Comparison of ENCODE assay signal across 9 cellular contexts in the genomic region with DNA sequence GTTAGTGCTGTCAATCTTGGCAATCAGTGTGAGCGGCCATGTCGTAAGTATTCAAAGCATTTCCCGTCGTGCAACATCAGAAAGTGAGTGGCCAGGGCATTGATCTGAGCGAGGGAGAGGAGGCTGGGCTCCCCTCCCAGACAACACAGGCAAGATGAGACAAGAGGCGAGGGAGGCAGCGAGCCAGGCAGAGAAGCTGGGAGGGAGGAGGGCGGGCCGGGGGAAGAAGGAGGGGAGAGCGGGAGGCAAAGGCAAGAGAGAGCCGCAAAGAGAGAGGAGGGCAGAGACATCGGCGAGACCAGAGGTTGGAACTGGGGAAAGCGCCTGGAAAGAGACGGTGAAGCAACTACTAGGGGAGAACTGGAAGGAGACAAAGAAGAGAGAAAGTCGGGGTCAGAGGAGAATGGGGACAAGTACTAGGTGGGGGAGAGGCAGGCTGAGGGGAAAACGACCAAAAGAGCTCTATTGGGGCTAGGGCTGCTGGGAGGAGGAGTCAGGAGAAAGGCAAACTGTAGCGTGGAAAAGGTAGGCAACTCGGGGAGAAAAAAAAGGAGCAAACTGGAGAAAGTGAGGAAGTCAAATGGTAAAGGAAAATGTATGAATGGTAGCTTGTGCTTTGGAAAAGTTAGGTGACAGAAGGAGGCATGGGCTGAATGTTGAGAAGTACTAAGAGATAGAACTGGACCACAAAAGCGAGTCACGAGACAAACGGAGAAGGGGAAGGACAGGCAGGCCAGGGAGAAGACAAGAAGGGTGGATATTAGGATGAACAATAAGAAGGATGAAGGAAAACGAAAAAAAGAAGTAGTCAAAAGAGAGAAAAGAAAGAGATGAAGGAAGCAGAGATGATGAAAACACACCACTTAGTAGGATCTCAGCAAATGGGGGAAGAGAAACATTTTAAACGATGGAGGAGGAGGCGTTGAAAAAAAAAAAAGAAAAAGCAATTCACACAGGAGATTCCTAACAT.
A peak's percentile ranks its signal among the peaks of the same experiment; 100 is the strongest.
DNase-seq lines count a peak whose midpoint lies in the region; ATAC-seq, FAIRE-seq and TF ChIP-seq lines count a peak whose summit lies in the region.
"Had no signal": no experiment of that assay in that cellular context is flagged by ENCODE, and none has a peak within 500 bp of the region (broad histone marks: within the 10 kb centered on the region; RNA-seq: fewer than 3 reads in every experiment).

No MANE protein-coding gene starts in this region.

- H3K27me3 ChIP-seq in stomach smooth muscle (ENCODE audit: control insufficient read depth in 1 of 2, insufficient read depth in 2 of 2, low read length in 2 of 2) = peaks cover 70 to 95% of the 10 kb centered on the region in 2 donors

- TF ChIP-seq POLR2A in A549 (IDR thresholded peaks at IDR 0.05; ENCODE audit: low read length) = no peak

- no peaks in the 10 kb centered on the region for H3K36me3 ChIP-seq in stomach smooth muscle (ENCODE audit: control insufficient read depth in 2 of 2, insufficient read depth in 2 of 2, low read length in 2 of 2)

- peak overlapping the region; percentile 96 for H3K4me2 ChIP-seq in A549

- no peak for TF ChIP-seq RAD21 in A549 (conservative IDR thresholded peaks at IDR 0.05 in 1 of 2, IDR thresholded peaks at IDR 0.05 in 1 of 2)

- H3K9ac ChIP-seq in stomach smooth muscle (ENCODE audit: low read length in 2 of 2) = peak overlapping the region in 1 of 2 donors; percentile 21

- H3K9me3 ChIP-seq in A549 (no peaks in the 10 kb centered on the region), iPS-18c (ENCODE audit: control insufficient read depth, insufficient read depth, low read length) (no peaks in the 10 kb centered on the region), stomach smooth muscle (ENCODE audit: control insufficient read depth in 2 of 2, low read length in 2 of 2) (peaks cover 0 to 3% of the 10 kb centered on the region in 2 donors)

- no peak for TF ChIP-seq CTCF in A549 (IDR thresholded peaks at IDR 0.05)

- DNase-seq in A549 (ENCODE audit: low read depth in 1 of 2, low spot score in 1 of 2) (no peak), LHCN-M2 (ENCODE audit: low read depth) (peak; percentile 0), astrocyte of the hippocampus (ENCODE audit: low read depth, low spot score) (peak; percentile 91)
- DNase-seq: activated B cell treated with CpG ODN at 0.5 μM for 24 hours had no signal

- FAIRE-seq in A549 (lab: Jason Lieb, UNC) = no peak

- POLR2A ChIA-PET in A549 (lab: Yijun Ruan, JAX) = no interaction called here

- peak in 1 of 2 experiments; percentile 4; a peak in 3 of 6 replicates for ATAC-seq in A549
- no peak for ATAC-seq in GM18858 (IDR thresholded peaks at IDR 0.05; ENCODE audit: unreplicated experiment)
- no peak for ATAC-seq in HG03565 (IDR thresholded peaks at IDR 0.05; ENCODE audit: unreplicated experiment)
- ATAC-seq in HG03045 (IDR thresholded peaks at IDR 0.05; ENCODE audit: unreplicated experiment) = no peak

- 20% methylated on average over 24 of the region's 25 CpGs for WGBS in A549 (ENCODE audit: missing lambda C conversion rate)

- TF ChIP-seq EP300 in A549 (IDR thresholded peaks at IDR 0.05) = no peak

- H3K4me1 ChIP-seq in A549 (peaks cover 18% of the 10 kb centered on the region), stomach smooth muscle (ENCODE audit: control insufficient read depth, insufficient read depth, low read length) (peaks cover 44% of the 10 kb centered on the region)

- CTCF ChIA-PET in A549 (lab: Yijun Ruan, JAX) = interaction anchor here (0.7 to 1.6 kb wide), 5 partner anchors 9 to 958 kb away, joined by 3 to 5 read pairs (median 3); no protein-coding TSS in a partner anchor

- peak overlapping the region; percentile 50 for H3K4me3 ChIP-seq in A549
- peak overlapping the region; percentile 43 for H3K4me3 ChIP-seq in iPS-18c (ENCODE audit: insufficient read depth, low read depth, low read length)
- peak overlapping the region; percentile 22 to 79 for H3K4me3 ChIP-seq in stomach smooth muscle (ENCODE audit: low read length in 2 of 2)

- H3K27ac ChIP-seq in A549 = peak overlapping the region in 1 of 2 experiments; percentile 48; a peak in 1 of 6 replicates
- no peak overlapping the region for H3K27ac ChIP-seq in stomach smooth muscle (ENCODE audit: low read length)

TF ChIP-seq in A549, 52 proteins besides CTCF, POLR2A, EP300 and RAD21:
- TF ChIP-seq, protein P1, sequence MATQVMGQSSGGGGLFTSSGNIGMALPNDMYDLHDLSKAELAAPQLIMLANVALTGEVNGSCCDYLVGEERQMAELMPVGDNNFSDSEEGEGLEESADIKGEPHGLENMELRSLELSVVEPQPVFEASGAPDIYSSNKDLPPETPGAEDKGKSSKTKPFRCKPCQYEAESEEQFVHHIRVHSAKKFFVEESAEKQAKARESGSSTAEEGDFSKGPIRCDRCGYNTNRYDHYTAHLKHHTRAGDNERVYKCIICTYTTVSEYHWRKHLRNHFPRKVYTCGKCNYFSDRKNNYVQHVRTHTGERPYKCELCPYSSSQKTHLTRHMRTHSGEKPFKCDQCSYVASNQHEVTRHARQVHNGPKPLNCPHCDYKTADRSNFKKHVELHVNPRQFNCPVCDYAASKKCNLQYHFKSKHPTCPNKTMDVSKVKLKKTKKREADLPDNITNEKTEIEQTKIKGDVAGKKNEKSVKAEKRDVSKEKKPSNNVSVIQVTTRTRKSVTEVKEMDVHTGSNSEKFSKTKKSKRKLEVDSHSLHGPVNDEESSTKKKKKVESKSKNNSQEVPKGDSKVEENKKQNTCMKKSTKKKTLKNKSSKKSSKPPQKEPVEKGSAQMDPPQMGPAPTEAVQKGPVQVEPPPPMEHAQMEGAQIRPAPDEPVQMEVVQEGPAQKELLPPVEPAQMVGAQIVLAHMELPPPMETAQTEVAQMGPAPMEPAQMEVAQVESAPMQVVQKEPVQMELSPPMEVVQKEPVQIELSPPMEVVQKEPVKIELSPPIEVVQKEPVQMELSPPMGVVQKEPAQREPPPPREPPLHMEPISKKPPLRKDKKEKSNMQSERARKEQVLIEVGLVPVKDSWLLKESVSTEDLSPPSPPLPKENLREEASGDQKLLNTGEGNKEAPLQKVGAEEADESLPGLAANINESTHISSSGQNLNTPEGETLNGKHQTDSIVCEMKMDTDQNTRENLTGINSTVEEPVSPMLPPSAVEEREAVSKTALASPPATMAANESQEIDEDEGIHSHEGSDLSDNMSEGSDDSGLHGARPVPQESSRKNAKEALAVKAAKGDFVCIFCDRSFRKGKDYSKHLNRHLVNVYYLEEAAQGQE (IDR thresholded peaks at IDR 0.05) = no peak
- no peak for TF ChIP-seq JUNB (IDR thresholded peaks at IDR 0.05)
- no peak for TF ChIP-seq MAX (IDR thresholded peaks at IDR 0.05)
- TF ChIP-seq JUN (IDR thresholded peaks at IDR 0.05) = no peak
- no peak for TF ChIP-seq RFX5 (IDR thresholded peaks at IDR 0.05)
- TF ChIP-seq ELK1 (IDR thresholded peaks at IDR 0.05; ENCODE audit: low read depth, low read length) = no peak
- TF ChIP-seq KDM5A (IDR thresholded peaks at IDR 0.05) = no peak
- TF ChIP-seq, protein P2, sequence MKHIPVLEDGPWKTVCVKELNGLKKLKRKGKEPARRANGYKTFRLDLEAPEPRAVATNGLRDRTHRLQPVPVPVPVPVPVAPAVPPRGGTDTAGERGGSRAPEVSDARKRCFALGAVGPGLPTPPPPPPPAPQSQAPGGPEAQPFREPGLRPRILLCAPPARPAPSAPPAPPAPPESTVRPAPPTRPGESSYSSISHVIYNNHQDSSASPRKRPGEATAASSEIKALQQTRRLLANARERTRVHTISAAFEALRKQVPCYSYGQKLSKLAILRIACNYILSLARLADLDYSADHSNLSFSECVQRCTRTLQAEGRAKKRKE (CRISPR knock-in tag; IDR thresholded peaks at IDR 0.05; ENCODE audit: low read depth) = no peak
- no peak for TF ChIP-seq MYC (IDR thresholded peaks at IDR 0.05; ENCODE audit: borderline replicate concordance, low read length)
- TF ChIP-seq TFCP2L1 (CRISPR knock-in tag; IDR thresholded peaks at IDR 0.05) = no peak
- TF ChIP-seq PHF8 (IDR thresholded peaks at IDR 0.05; ENCODE audit: borderline replicate concordance, low read depth) = no peak
- TF ChIP-seq, protein P3, sequence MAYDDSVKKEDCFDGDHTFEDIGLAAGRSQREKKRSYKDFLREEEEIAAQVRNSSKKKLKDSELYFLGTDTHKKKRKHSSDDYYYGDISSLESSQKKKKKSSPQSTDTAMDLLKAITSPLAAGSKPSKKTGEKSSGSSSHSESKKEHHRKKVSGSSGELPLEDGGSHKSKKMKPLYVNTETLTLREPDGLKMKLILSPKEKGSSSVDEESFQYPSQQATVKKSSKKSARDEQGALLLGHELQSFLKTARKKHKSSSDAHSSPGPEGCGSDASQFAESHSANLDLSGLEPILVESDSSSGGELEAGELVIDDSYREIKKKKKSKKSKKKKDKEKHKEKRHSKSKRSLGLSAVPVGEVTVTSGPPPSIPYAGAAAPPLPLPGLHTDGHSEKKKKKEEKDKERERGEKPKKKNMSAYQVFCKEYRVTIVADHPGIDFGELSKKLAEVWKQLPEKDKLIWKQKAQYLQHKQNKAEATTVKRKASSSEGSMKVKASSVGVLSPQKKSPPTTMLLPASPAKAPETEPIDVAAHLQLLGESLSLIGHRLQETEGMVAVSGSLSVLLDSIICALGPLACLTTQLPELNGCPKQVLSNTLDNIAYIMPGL (CRISPR knock-in tag; IDR thresholded peaks at IDR 0.05; ENCODE audit: borderline replicate concordance) = no peak
- TF ChIP-seq HOXB13 (CRISPR knock-in tag; IDR thresholded peaks at IDR 0.05; ENCODE audit: low read depth) = no peak

Comparison
In these comparisons a context has a peak if more than half of its experiments do, and no peak if none do; other contexts are left out.
1. DNase-seq: peak in LHCN-M2 (single experiment) and astrocyte of the hippocampus (single experiment); none in A549 (0 of 2).
2. Peak in every context shown above with its lines, with median percentiles within 50 percentile points of each other: H3K4me3 ChIP-seq.